In genomic region chr6:36339156-36339555, GRCh38 we compare ENCODE assay signal across 23 cellular contexts. TPM values are rescaled to one million over a fixed set of nuclear protein-coding genes. Genes with fewer than 3 reads are reported as not detected.
"Had no signal": no experiment of that assay in that cellular context is flagged by ENCODE, and none has a peak within 500 bp of the region (broad histone marks: within the 10 kb centered on the region; RNA-seq: fewer than 3 reads in every experiment).

No MANE protein-coding gene starts in this region.

- FAIRE-seq: kidney had no signal

- H3K36me3 ChIP-seq: neutrophil, right atrium auricular region, suprapubic skin, thyroid gland, upper lobe of left lung, uterus had no signal

- H3K4me3 ChIP-seq: hepatocyte, lung, right atrium auricular region, smooth muscle cell, suprapubic skin, thyroid gland, upper lobe of left lung, uterus had no signal

- H3K4me1 ChIP-seq: uterus had no signal

- H3K27me3 ChIP-seq: hepatocyte, thyroid gland, uterus had no signal

- ATAC-seq: left cardiac atrium; left ventricle myocardium superior; naive thymus-derived CD8-positive, alpha-beta T cell; stimulated activated naive CD8-positive, alpha-beta T cell treated with anti-CD3 and anti-CD28 coated beads, Interleukin-15, Interleukin-2, amounts not matched to agents 100 U/mL and 50 U/mL, for 24 hours had no signal

- DNase-seq: foreskin melanocyte; head of caudate nucleus; kidney; left cardiac atrium; left ventricle myocardium superior; mesenchymal stem cell; midbrain; naive thymus-derived CD8-positive, alpha-beta T cell; stimulated activated CD4-positive, alpha-beta T cell treated with anti-CD3 and anti-CD28 coated beads, Interleukin-2, amount 100 ng/mL, for 48 hours; stimulated activated naive CD8-positive, alpha-beta T cell treated with anti-CD3 and anti-CD28 coated beads, Interleukin-15, Interleukin-2, amounts not matched to agents 100 U/mL and 50 U/mL, for 24 hours; thyroid gland; upper lobe of left lung; uterus had no signal

- H3K27ac ChIP-seq: hepatocyte, neutrophil, suprapubic skin, thyroid gland, upper lobe of left lung, uterus had no signal

- H3K4me2 ChIP-seq: hepatocyte, smooth muscle cell had no signal

- H3K4me3 Mint-ChIP-seq: dendritic cell treated with granulocyte-macrophage colony-stimulating factor and Interleukin-4, amounts not matched to agents 40 ng/mL and 50 ng/mL, for 4 days; naive thymus-derived CD8-positive, alpha-beta T cell had no signal

- H3K9me3 Mint-ChIP-seq: dendritic cell treated with granulocyte-macrophage colony-stimulating factor and Interleukin-4, amounts not matched to agents 40 ng/mL and 50 ng/mL, for 4 days; naive thymus-derived CD8-positive, alpha-beta T cell had no signal

- H3K36me3 Mint-ChIP-seq: naive thymus-derived CD8-positive, alpha-beta T cell had no signal

- H3K27ac Mint-ChIP-seq: dendritic cell treated with granulocyte-macrophage colony-stimulating factor and Interleukin-4, amounts not matched to agents 40 ng/mL and 50 ng/mL, for 4 days had no signal

- H3K9me3 ChIP-seq: neutrophil, right atrium auricular region, suprapubic skin, thyroid gland, upper lobe of left lung, uterus had no signal

RNA-seq across cellular contexts. Expression of gene BNIP5, which starts 2.5 kb away (rescaled TPM):
- total RNA-seq: left cardiac atrium; left ventricle myocardium superior; naive thymus-derived CD8-positive, alpha-beta T cell; osteoblast; right atrium auricular region; smooth muscle cell; thyroid gland; uterus had no signal
- polyA plus RNA-seq: esophagus; naive thymus-derived CD8-positive, alpha-beta T cell; neural cell; smooth muscle cell had no signal

RNA-seq across cellular contexts. Expression of gene ETV7, which starts 48.3 kb away (rescaled TPM):
- total RNA-seq: naive thymus-derived CD8-positive, alpha-beta T cell; smooth muscle cell had no signal
- polyA plus RNA-seq: neural cell had no signal
